ENCODE assay signal across 11 cellular contexts in the genomic region with DNA sequence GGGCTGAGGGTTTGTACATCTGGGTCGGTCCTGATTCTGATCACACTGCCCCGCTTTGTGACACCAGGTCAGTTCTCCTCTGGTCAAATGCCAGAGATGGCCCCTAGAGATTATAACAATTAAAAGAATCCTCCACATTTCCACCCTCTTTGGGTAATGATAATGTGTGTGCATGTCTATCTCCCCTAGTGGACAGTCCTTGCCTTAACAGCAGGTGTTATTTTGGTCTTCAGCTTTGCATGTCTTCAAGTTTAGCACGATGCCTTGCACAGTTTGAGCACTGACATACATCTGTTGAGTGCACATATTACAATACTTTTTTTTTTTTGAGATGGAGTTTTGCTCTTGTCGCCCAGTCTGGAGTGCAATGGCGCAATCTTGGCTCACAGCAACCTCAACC. TPM values are rescaled to one million over a fixed set of nuclear protein-coding genes. Genes with fewer than 3 reads are reported as not detected.
DNase-seq lines count a peak whose midpoint lies in the region; ATAC-seq and TF ChIP-seq lines count a peak whose summit lies in the region.
"Had no signal": no experiment of that assay in that cellular context is flagged by ENCODE, and none has a peak within 500 bp of the region (broad histone marks: within the 10 kb centered on the region; RNA-seq: fewer than 3 reads in every experiment).

No MANE protein-coding gene starts in this region.

- intact Hi-C loops in MCF 10A (cut with micrococcal nuclease) = no loop called here

- H3K4me3 ChIP-seq in smooth muscle cell = no peak overlapping the region
- H3K4me3 ChIP-seq: BLaER1 had no signal

- no peaks in the 10 kb centered on the region for H3K36me3 Mint-ChIP-seq in MCF 10A (ENCODE audit: insufficient read depth, unreplicated experiment)

- no peaks in the 10 kb centered on the region for H3K27me3 Mint-ChIP-seq in MCF 10A (ENCODE audit: insufficient read depth, unreplicated experiment)

- no peaks in the 10 kb centered on the region for H3K79me2 ChIP-seq in smooth muscle cell (ENCODE audit: low read depth)

- TF ChIP-seq CTCF in MCF 10A (IDR thresholded peaks at IDR 0.05; ENCODE audit: unreplicated experiment) = peak; percentile 32
- peak; percentile 24 for TF ChIP-seq CTCF in smooth muscle cell (IDR thresholded peaks at IDR 0.05; ENCODE audit: borderline replicate concordance, insufficient read depth, poor library complexity, severe bottlenecking)

- no peaks in the 10 kb centered on the region for H3K4me1 Mint-ChIP-seq in MCF 10A (ENCODE audit: insufficient read depth, unreplicated experiment)

- no peaks in the 10 kb centered on the region for H3K9me3 ChIP-seq in smooth muscle cell (replicated peaks; ENCODE audit: low read depth)
- H3K9me3 ChIP-seq: BLaER1 had no signal

- POLR2A ChIA-PET in MCF 10A (lab: Yijun Ruan, JAX) = no interaction called here

- DNase-seq in SIG-M5 treated with dmso at 0.1 percent for 504 hours (lab: John Stamatoyannopoulos, UW; ENCODE audit: unreplicated experiment) = peak; percentile 16
- DNase-seq in SIG-M5 (lab: John Stamatoyannopoulos, UW) = no peak
- DNase-seq in MCF 10A (ENCODE audit: unreplicated experiment) = peak; percentile 19
- DNase-seq in smooth muscle cell (lab: John Stamatoyannopoulos, UW; ENCODE audit: unreplicated experiment) = no peak
- DNase-seq in midbrain (lab: John Stamatoyannopoulos, UW) = no peak
- no peak for DNase-seq in activated T-cell treated with anti-CD3 and anti-CD28 coated beads for 4 hours
- DNase-seq in mucosa of gallbladder (ENCODE audit: low spot score) = no peak
- DNase-seq: activated CD4-positive, alpha-beta T cell treated with anti-CD3 and anti-CD28 coated beads for 1 hour; NCI-H2029 treated with DMSO at 0.1 percent for 48 hours had no signal

- no peak overlapping the region for H3K27ac Mint-ChIP-seq in MCF 10A (ENCODE audit: low read depth, unreplicated experiment)

- BruUV-seq in MCF 10A (replicated peaks; lab: Mats Ljungman, UMichigan) = no TSS peak

- H4K20me1 ChIP-seq in smooth muscle cell (ENCODE audit: low read depth) = no peaks in the 10 kb centered on the region
- H4K20me1 ChIP-seq: BLaER1 had no signal

- no peaks in the 10 kb centered on the region for H3K36me3 ChIP-seq in smooth muscle cell (ENCODE audit: low read depth)
- H3K36me3 ChIP-seq: BLaER1 had no signal

- no peaks in the 10 kb centered on the region for H3K27me3 ChIP-seq in smooth muscle cell (ENCODE audit: low read depth)
- H3K27me3 ChIP-seq: BLaER1 had no signal

- H3K27ac ChIP-seq in smooth muscle cell (ENCODE audit: low read depth) = no peak overlapping the region
- H3K27ac ChIP-seq: BLaER1 had no signal

- no peak overlapping the region for H2AFZ ChIP-seq in smooth muscle cell (ENCODE audit: low read depth)

- CTCF ChIA-PET in MCF 10A (lab: Yijun Ruan, JAX) = interaction anchor here (0.6 kb wide), 2 partner anchors 13 to 1392 kb away, joined by 3 to 4 read pairs; no protein-coding TSS in a partner anchor

- H3K4me3 Mint-ChIP-seq in MCF 10A (ENCODE audit: unreplicated experiment) = no peak overlapping the region

- ATAC-seq in HG03378 (IDR thresholded peaks at IDR 0.05; ENCODE audit: unreplicated experiment) = peak; percentile 53

- no peak overlapping the region for H3K9ac ChIP-seq in smooth muscle cell (ENCODE audit: low read depth)
- H3K9ac ChIP-seq: BLaER1 had no signal

- WGBS in smooth muscle cell (ENCODE audit: low lambda C conversion rate) = 94% methylated on average over 5 of the region's 5 CpGs

- H3K4me1 ChIP-seq in smooth muscle cell (ENCODE audit: low read depth) = no peaks in the 10 kb centered on the region
- H3K4me1 ChIP-seq: BLaER1 had no signal

- H3K4me2 ChIP-seq in smooth muscle cell = no peak overlapping the region
- H3K4me2 ChIP-seq: BLaER1 had no signal

- no peaks in the 10 kb centered on the region for H3F3A ChIP-seq in smooth muscle cell (ENCODE audit: low read depth)

- no peaks in the 10 kb centered on the region for H3K9me3 Mint-ChIP-seq in MCF 10A (ENCODE audit: unreplicated experiment)

RNA-seq across cellular contexts. Expression of a gene that starts 25.7 kb away (rescaled TPM):
- total RNA-seq in MCF 10A (2022) = 190 and 249 TPM in 2 replicates
- 145 and 177 TPM in 2 replicates for total RNA-seq in smooth muscle cell
- polyA plus RNA-seq in smooth muscle cell = 89.8 and 93.3 TPM in 2 replicates
- total RNA-seq in mucosa of gallbladder = 91.5 TPM

Comparison
In these comparisons a context has a peak if more than half of its experiments do, and no peak if none do; other contexts are left out.
1. DNase-seq: peak in SIG-M5 treated with dmso at 0.1 percent for 504 hours (single experiment) and MCF 10A (single experiment); none in SIG-M5 (single experiment), smooth muscle cell (single experiment), midbrain (single experiment), activated T-cell treated with anti-CD3 and anti-CD28 coated beads for 4 hours (single experiment) and mucosa of gallbladder (single experiment).